ENCODE assay signal across 8 cellular contexts in the genomic region with DNA sequence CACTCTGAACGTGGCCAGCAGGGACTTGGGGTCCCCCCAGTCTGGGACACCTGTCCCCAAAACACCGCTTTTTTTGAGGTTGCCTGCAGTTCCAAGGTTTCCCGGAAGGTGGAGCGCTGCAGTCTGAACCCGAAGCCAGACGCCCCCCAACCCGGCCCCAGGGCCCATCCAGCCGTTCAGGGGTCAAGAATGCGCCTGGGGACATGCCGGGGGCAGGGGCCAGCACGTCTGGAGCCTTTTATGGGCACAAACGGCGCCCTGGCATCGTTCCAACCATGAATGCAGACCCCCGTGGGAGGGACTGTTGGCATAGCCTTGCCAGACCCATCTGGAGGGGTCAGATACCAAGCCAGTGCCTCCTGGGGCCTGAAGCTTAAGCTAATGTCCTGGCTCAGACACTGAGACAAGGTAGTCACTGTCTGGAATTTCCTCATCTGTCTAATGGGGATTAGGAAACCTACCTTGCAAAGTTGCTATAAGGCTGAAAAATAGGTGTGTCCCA. TPM values are rescaled to one million over a fixed set of nuclear protein-coding genes. Genes with fewer than 3 reads are reported as not detected.
A peak's percentile ranks its signal among the peaks of the same experiment; 100 is the strongest.
DNase-seq lines count a peak whose midpoint lies in the region; ATAC-seq and TF ChIP-seq lines count a peak whose summit lies in the region.

No MANE protein-coding gene starts in this region.

- in situ Hi-C loops in Panc1 (cut with HindIII; ENCODE audit: low pct_unique_long_range_greater_than_20kb, low sequenced_read_pairs): no loop called here

- H3K36me3 ChIP-seq in Panc1 (ENCODE audit: control insufficient read depth, insufficient read depth, low read length): no peaks in the 10 kb centered on the region

- no peak overlapping the region for H3K4me3 ChIP-seq in Panc1 (ENCODE audit: low read depth in 2 of 2, low read length in 2 of 2)

- H3K4me3 Mint-ChIP-seq in activated naive CD8-positive, alpha-beta T cell treated with anti-CD3 and anti-CD28 coated beads, Interleukin-2, amount 10 ng/mL, durations not matched to agents 7 days and 5 days: no peak overlapping the region
- H3K4me3 Mint-ChIP-seq in stimulated activated naive CD8-positive, alpha-beta T cell treated with anti-CD3 and anti-CD28 coated beads, Interleukin-15, amount 100 ng/mL, for 72 hours: no peak overlapping the region

- intact Hi-C loops in Panc1 (cut with micrococcal nuclease; ENCODE audit: unreplicated experiment): no loop called here

- no peak overlapping the region for H3K27ac Mint-ChIP-seq in activated naive CD8-positive, alpha-beta T cell treated with anti-CD3 and anti-CD28 coated beads, Interleukin-2, amount 10 ng/mL, durations not matched to agents 7 days and 5 days
- H3K27ac Mint-ChIP-seq in stimulated activated naive CD8-positive, alpha-beta T cell treated with anti-CD3 and anti-CD28 coated beads, Interleukin-15, amount 100 ng/mL, for 72 hours: no peak overlapping the region

- H3K4me1 Mint-ChIP-seq in activated naive CD8-positive, alpha-beta T cell treated with anti-CD3 and anti-CD28 coated beads, Interleukin-2, amount 10 ng/mL, durations not matched to agents 7 days and 5 days: peaks cover 27% of the 10 kb centered on the region
- H3K4me1 Mint-ChIP-seq in stimulated activated naive CD8-positive, alpha-beta T cell treated with anti-CD3 and anti-CD28 coated beads, Interleukin-15, amount 100 ng/mL, for 72 hours: peaks cover 45% of the 10 kb centered on the region

- POLR2A ChIA-PET in Panc1 (lab: Charles Lee): no interaction called here
- POLR2A ChIA-PET in activated naive CD8-positive, alpha-beta T cell treated with anti-CD3 and anti-CD28 coated beads, Interleukin-2, amount 10 ng/mL, durations not matched to agents 7 days and 5 days (lab: Charles Lee): interaction anchor here (3.1 kb wide), 1 partner anchor 43 kb away, joined by 19 read pairs; no protein-coding TSS in a partner anchor

- DNase-seq in Panc1 (ENCODE audit: low read depth, low spot score) (no peak), kidney tubule cell (ENCODE audit: low spot score) (peak; percentile 45), NCI-H1048 (lab: John Stamatoyannopoulos, UW) (no peak), NCI-H1092 treated with DMSO at 0.1 percent for 48 hours (lab: John Stamatoyannopoulos, UW) (no peak)
- DNase-seq in activated naive CD8-positive, alpha-beta T cell treated with anti-CD3 and anti-CD28 coated beads, Interleukin-2, amount 10 ng/mL, durations not matched to agents 7 days and 5 days: peak; percentile 81
- peak; percentile 60 to 70 for DNase-seq in stimulated activated naive CD8-positive, alpha-beta T cell treated with anti-CD3 and anti-CD28 coated beads, Interleukin-15, amount 100 ng/mL, for 72 hours

- CTCF ChIA-PET in Panc1 (lab: Charles Lee): no interaction called here

- peaks cover 45% of the 10 kb centered on the region for H3K27me3 Mint-ChIP-seq in activated naive CD8-positive, alpha-beta T cell treated with anti-CD3 and anti-CD28 coated beads, Interleukin-2, amount 10 ng/mL, durations not matched to agents 7 days and 5 days
- H3K27me3 Mint-ChIP-seq in stimulated activated naive CD8-positive, alpha-beta T cell treated with anti-CD3 and anti-CD28 coated beads, Interleukin-15, amount 100 ng/mL, for 72 hours: peaks cover 38% of the 10 kb centered on the region

- no peak overlapping the region for H3K27ac ChIP-seq in Panc1 (ENCODE audit: low read length)

- BruUV-seq in Panc1 (replicated peaks; lab: Mats Ljungman, UMichigan): no TSS peak

- H3K9me3 ChIP-seq in Panc1 (ENCODE audit: control insufficient read depth, insufficient read depth, low read depth, low read length): no peaks in the 10 kb centered on the region

- H3K36me3 Mint-ChIP-seq in activated naive CD8-positive, alpha-beta T cell treated with anti-CD3 and anti-CD28 coated beads, Interleukin-2, amount 10 ng/mL, durations not matched to agents 7 days and 5 days: peaks cover 2% of the 10 kb centered on the region

- no peaks in the 10 kb centered on the region for H3K27me3 ChIP-seq in Panc1 (ENCODE audit: control insufficient read depth, insufficient read depth, low read length)

- ATAC-seq in Panc1 (peak; percentile 39; the same call in 1 of the 2 replicates), HG03039 (IDR thresholded peaks at IDR 0.05; ENCODE audit: unreplicated experiment) (no peak)
- ATAC-seq in activated naive CD8-positive, alpha-beta T cell treated with anti-CD3 and anti-CD28 coated beads, Interleukin-2, amount 10 ng/mL, durations not matched to agents 7 days and 5 days (ENCODE audit: low read depth): no peak
- ATAC-seq in stimulated activated naive CD8-positive, alpha-beta T cell treated with anti-CD3 and anti-CD28 coated beads, Interleukin-15, amount 100 ng/mL, for 72 hours: no peak

- H3K4me1 ChIP-seq in Panc1 (ENCODE audit: control insufficient read depth, insufficient read depth, low read length): no peaks in the 10 kb centered on the region

- H3K9me3 Mint-ChIP-seq in activated naive CD8-positive, alpha-beta T cell treated with anti-CD3 and anti-CD28 coated beads, Interleukin-2, amount 10 ng/mL, durations not matched to agents 7 days and 5 days: no peaks in the 10 kb centered on the region
- H3K9me3 Mint-ChIP-seq in stimulated activated naive CD8-positive, alpha-beta T cell treated with anti-CD3 and anti-CD28 coated beads, Interleukin-15, amount 100 ng/mL, for 72 hours: no peaks in the 10 kb centered on the region

- TF ChIP-seq CTCF in GM12872 (IDR thresholded peaks at IDR 0.05; ENCODE audit: insufficient read depth, low read depth, low read length) (peak; percentile 90), Panc1 (IDR thresholded peaks at IDR 0.05) (peak; percentile 89)

RNA-seq across cellular contexts. Expression of a gene that starts 6.9 kb away (rescaled TPM):
- total RNA-seq in Panc1 (2021; ENCODE audit: unreplicated experiment): 3.4 TPM
- polyA plus RNA-seq in Panc1 (2012; ENCODE audit: insufficient read length): 3.9 TPM
- total RNA-seq in activated naive CD8-positive, alpha-beta T cell treated with anti-CD3 and anti-CD28 coated beads, Interleukin-2, amount 10 ng/mL, durations not matched to agents 7 days and 5 days: 1 to 10 TPM; 3.3 to 4.7 TPM

RNA-seq across cellular contexts. Expression of a gene that starts 7.2 kb away (rescaled TPM):
- total RNA-seq in Panc1 (2021; ENCODE audit: unreplicated experiment): 102 TPM
- polyA plus RNA-seq in Panc1 (2012; ENCODE audit: insufficient read length): 153 TPM
- total RNA-seq in activated naive CD8-positive, alpha-beta T cell treated with anti-CD3 and anti-CD28 coated beads, Interleukin-2, amount 10 ng/mL, durations not matched to agents 7 days and 5 days: 10 to 100 TPM; 82.2 to 82.7 TPM

RNA-seq across cellular contexts. Expression of a gene that starts 33.4 kb away (rescaled TPM):
- total RNA-seq in Panc1 (2021; ENCODE audit: unreplicated experiment): 28.0 TPM
- polyA plus RNA-seq in Panc1 (2012; ENCODE audit: insufficient read length): 38.6 TPM
- 10 to 100 TPM; 50.4 to 66.6 TPM for total RNA-seq in activated naive CD8-positive, alpha-beta T cell treated with anti-CD3 and anti-CD28 coated beads, Interleukin-2, amount 10 ng/mL, durations not matched to agents 7 days and 5 days

RNA-seq across cellular contexts. Expression of a gene that starts 55.5 kb away (rescaled TPM):
- total RNA-seq in Panc1 (2021; ENCODE audit: unreplicated experiment): 34.5 TPM
- 48.0 TPM for polyA plus RNA-seq in Panc1 (2012; ENCODE audit: insufficient read length)
- 10 to 100 TPM; 76.2 to 85.4 TPM for total RNA-seq in activated naive CD8-positive, alpha-beta T cell treated with anti-CD3 and anti-CD28 coated beads, Interleukin-2, amount 10 ng/mL, durations not matched to agents 7 days and 5 days

RNA-seq across cellular contexts. Expression of a gene that starts 58.4 kb away (rescaled TPM):
- total RNA-seq in Panc1 (2021; ENCODE audit: unreplicated experiment): 7.3 TPM
- 7.3 TPM for polyA plus RNA-seq in Panc1 (2012; ENCODE audit: insufficient read length)
- 10 to 100 TPM; 93.0 to 95.9 TPM for total RNA-seq in activated naive CD8-positive, alpha-beta T cell treated with anti-CD3 and anti-CD28 coated beads, Interleukin-2, amount 10 ng/mL, durations not matched to agents 7 days and 5 days

Comparison
In these comparisons a context has a peak if more than half of its experiments do, and no peak if none do; other contexts are left out.
1. DNase-seq: peak in activated naive CD8-positive, alpha-beta T cell treated with anti-CD3 and anti-CD28 coated beads, Interleukin-2, amount 10 ng/mL, durations not matched to agents 7 days and 5 days (single experiment), kidney tubule cell (single experiment) and stimulated activated naive CD8-positive, alpha-beta T cell treated with anti-CD3 and anti-CD28 coated beads, Interleukin-15, amount 100 ng/mL, for 72 hours (2 of 2); none in Panc1 (single experiment), NCI-H1048 (single experiment) and NCI-H1092 treated with DMSO at 0.1 percent for 48 hours (single experiment).